Comparison of ENCODE assay signal across 8 cellular contexts in the genomic region with DNA sequence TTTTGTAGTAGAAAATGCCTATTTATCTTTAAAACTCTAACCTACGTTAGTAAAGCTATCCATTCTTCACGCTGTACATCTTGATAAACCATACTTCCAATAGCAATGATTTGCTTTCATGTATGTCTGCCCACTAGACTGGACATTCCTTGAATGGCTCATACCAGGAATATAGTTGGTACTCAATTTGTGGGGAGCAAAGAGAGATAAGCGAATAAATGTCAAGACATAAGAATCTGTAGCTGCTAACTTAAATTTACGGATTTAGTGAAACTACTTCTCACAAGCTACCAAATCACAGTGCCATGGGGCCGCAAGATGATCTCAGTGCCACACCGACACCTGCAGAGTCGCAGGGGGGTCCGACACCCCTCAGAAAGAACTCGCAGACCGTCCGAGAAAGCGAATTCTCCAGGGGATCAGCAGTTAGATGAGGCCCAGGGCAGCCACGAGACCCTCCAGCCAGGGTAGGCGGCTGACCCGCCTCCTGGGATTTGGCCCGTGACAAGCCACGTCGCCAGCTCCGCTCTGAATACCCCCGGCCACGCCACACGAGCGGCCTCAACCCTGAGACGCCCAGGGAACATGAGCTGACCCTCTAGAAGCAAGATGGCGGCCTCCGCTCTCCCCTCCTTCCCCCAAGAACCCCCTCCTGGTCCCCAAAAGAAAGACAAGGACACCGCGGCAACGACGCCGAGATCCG. TPM values are rescaled to one million over a fixed set of nuclear protein-coding genes. Genes with fewer than 3 reads are reported as not detected.
A peak's percentile ranks its signal among the peaks of the same experiment; 100 is the strongest.
DNase-seq lines count a peak whose midpoint lies in the region; ATAC-seq and TF ChIP-seq lines count a peak whose summit lies in the region.

No MANE protein-coding gene starts in this region.

- no peaks in the 10 kb centered on the region for H3K27me3 Mint-ChIP-seq in T-helper 17 cell

- H3K4me1 Mint-ChIP-seq in T-helper 17 cell = peaks cover 32% of the 10 kb centered on the region

- DNase-seq in T-helper 17 cell (peak in 1 of 3 donors; percentile 11), fibroblast of villous mesenchyme (ENCODE audit: low read depth) (no peak), posterior vena cava (ENCODE audit: low spot score) (peak; percentile 84), Kasumi-1 (lab: John Stamatoyannopoulos, UW) (no peak), SHP77 treated with DMSO at 0.1 percent for 48 hours (lab: John Stamatoyannopoulos, UW) (no peak), GOT3 (lab: John Stamatoyannopoulos, UW) (no peak)

- peak overlapping the region; percentile 96 for H3K27ac Mint-ChIP-seq in T-helper 17 cell

- no peak for TF ChIP-seq CTCF in fibroblast of villous mesenchyme (IDR thresholded peaks at IDR 0.05; ENCODE audit: insufficient read depth, low read depth, low read length)

- H3K4me3 Mint-ChIP-seq in T-helper 17 cell = peak overlapping the region; percentile 94

- H3K36me3 Mint-ChIP-seq in T-helper 17 cell (ENCODE audit: low read depth) = peaks cover 2% of the 10 kb centered on the region

- intact Hi-C loops in posterior vena cava (cut with DNase I) = no loop called here

- H3K9me3 ChIP-seq in T-helper 17 cell (ENCODE audit: control insufficient read depth, low read length, poor library complexity, severe bottlenecking) = no peaks in the 10 kb centered on the region

- H3K4me3 ChIP-seq in fibroblast of villous mesenchyme (ENCODE audit: low read depth, low read length) = peak overlapping the region; percentile 81

- ATAC-seq in GM18519 (IDR thresholded peaks at IDR 0.05; ENCODE audit: low FRiP score, unreplicated experiment) (peak; percentile 12), HG02973 (IDR thresholded peaks at IDR 0.05; ENCODE audit: unreplicated experiment) (peak; percentile 25), T-helper 17 cell (peak; percentile 13)

RNA-seq across cellular contexts. Expression of a gene that starts 0.6 kb away (rescaled TPM):
- total RNA-seq in T-helper 17 cell (10 to 100 TPM; 22.4 to 27.1 TPM), fibroblast of villous mesenchyme (20.3 and 22.2 TPM in 2 replicates), posterior vena cava (10 to 100 TPM; 22.1 to 23.7 TPM)

RNA-seq across cellular contexts. Expression of a gene that starts 56.6 kb away (rescaled TPM):
- total RNA-seq in T-helper 17 cell (1 to 10 TPM; 3.7 to 6.6 TPM), fibroblast of villous mesenchyme (29.3 and 56.6 TPM in 2 replicates), posterior vena cava (10 to 100 TPM; 16.0 to 18.0 TPM)
